Comparison of ENCODE assay signal across 24 cellular contexts in genomic region chr7:103341466-103341865, GRCh38. TPM values are rescaled to one million over a fixed set of nuclear protein-coding genes. Genes with fewer than 3 reads are reported as not detected.
A peak's percentile ranks its signal among the peaks of the same experiment; 100 is the strongest.
DNase-seq lines count a peak whose midpoint lies in the region; ATAC-seq, FAIRE-seq and TF ChIP-seq lines count a peak whose summit lies in the region.
"Had no signal": no experiment of that assay in that cellular context is flagged by ENCODE, and none has a peak within 500 bp of the region (broad histone marks: within the 10 kb centered on the region; RNA-seq: fewer than 3 reads in every experiment).

No MANE protein-coding gene starts in this region.

- no TSS peak for BruUV-seq in HepG2 (replicated peaks; lab: Mats Ljungman, UMichigan)

- no peaks in the 10 kb centered on the region for H3K9me3 ChIP-seq in HepG2 (ENCODE audit: low read length)
- H3K9me3 ChIP-seq in right lobe of liver: no peaks in the 10 kb centered on the region
- H3K9me3 ChIP-seq in astrocyte (ENCODE audit: insufficient read depth, low read depth, low read length): no peaks in the 10 kb centered on the region
- H3K9me3 ChIP-seq: breast epithelium, SK-N-SH, tibial artery had no signal

- peaks cover 53% of the 10 kb centered on the region for H3K79me2 ChIP-seq in HepG2 (ENCODE audit: insufficient read depth, low read length)
- peaks cover 80% of the 10 kb centered on the region for H3K79me2 ChIP-seq in astrocyte (ENCODE audit: insufficient read depth, low read length)

- no peak for TF ChIP-seq RAD21 in HepG2 (CRISPR knock-in tag; IDR thresholded peaks at IDR 0.05)

- peaks cover 47% of the 10 kb centered on the region for H3K36me3 Mint-ChIP-seq in HFFc6 (ENCODE audit: low read depth)
- peaks cover 14% of the 10 kb centered on the region for H3K36me3 Mint-ChIP-seq in astrocyte (ENCODE audit: low read depth, unreplicated experiment)
- H3K36me3 Mint-ChIP-seq in stimulated activated naive B cell treated with anti-CD40 and anti-IgM and Interleukin-4, amounts not matched to agents 10 μg/mL and 1 μg/mL and 100 μg/mL, for 72 hours: peaks cover 33 to 48% of the 10 kb centered on the region in 2 donors

- ATAC-seq in HepG2 (no peak), right lobe of liver (no peak), left colon (no peak)
- no peak for ATAC-seq in stimulated activated naive B cell treated with anti-CD40 and anti-IgM and Interleukin-4, amounts not matched to agents 10 μg/mL and 1 μg/mL and 100 μg/mL, for 72 hours (replicated peaks)
- ATAC-seq: GM23338; stimulated activated naive CD8-positive, alpha-beta T cell treated with anti-CD3 and anti-CD28 coated beads, Interleukin-15, amount 100 ng/mL, for 72 hours had no signal

- H3K9ac ChIP-seq in HepG2 (ENCODE audit: insufficient read depth, low read depth, low read length) (peak overlapping the region; percentile 38; the same call in 1 of the 2 replicates), astrocyte (ENCODE audit: low read length) (no peak overlapping the region)
- H3K9ac ChIP-seq: SK-N-SH had no signal

- H3K36me3 ChIP-seq in HepG2 (replicated peaks in 1 of 2; ENCODE audit: control insufficient read depth in 1 of 2, insufficient read depth in 2 of 2, low read length in 2 of 2) (peaks cover 5 to 42% of the 10 kb centered on the region in 2 experiments), right lobe of liver (peaks cover 0 to 37% (median 20%) of the 10 kb centered on the region in 4 donors), astrocyte (ENCODE audit: insufficient read depth, low read length) (peaks cover 27% of the 10 kb centered on the region)

- H4K20me1 ChIP-seq in HepG2 (ENCODE audit: insufficient read depth, low read length) (no peaks in the 10 kb centered on the region), astrocyte (ENCODE audit: insufficient read depth, low read length) (peaks cover 33% of the 10 kb centered on the region)

- intact Hi-C loops in HepG2 (cut with micrococcal nuclease; ENCODE audit: unreplicated experiment): loop anchor here (5.0 kb wide), 2 partner anchors 44 to 46 kb away; partner anchors contain the start of gene PMPCB
- intact Hi-C loops in right lobe of liver (cut with DNase I): no loop called here
- intact Hi-C loops in left colon (cut with DNase I, micrococcal nuclease): no loop called here

- in situ Hi-C loops in HepG2 (cut with HindIII; ENCODE audit: extremely low pct_ligation_motif_present, low pct_unique_long_range_greater_than_20kb): loop anchor here (10.0 kb wide), 1 partner anchor 63 kb away; no protein-coding TSS in a partner anchor

- no peak for TF ChIP-seq EP300 in HepG2 (IDR thresholded peaks at IDR 0.05; ENCODE audit: low read depth in 2 of 2, low read length in 2 of 2)
- TF ChIP-seq EP300 in HepG2 (CRISPR knock-in tag; IDR thresholded peaks at IDR 0.05; ENCODE audit: borderline replicate concordance): no peak

- H3K4me1 Mint-ChIP-seq in HFFc6 (ENCODE audit: low read depth) (peaks cover 30% of the 10 kb centered on the region), astrocyte (ENCODE audit: low read depth, unreplicated experiment) (peaks cover 14% of the 10 kb centered on the region)
- H3K4me1 Mint-ChIP-seq in stimulated activated naive B cell treated with anti-CD40 and anti-IgM and Interleukin-4, amounts not matched to agents 10 μg/mL and 1 μg/mL and 100 μg/mL, for 72 hours: peaks cover 21 to 39% of the 10 kb centered on the region in 2 donors

- no peaks in the 10 kb centered on the region for H3K9me3 Mint-ChIP-seq in HFFc6
- H3K9me3 Mint-ChIP-seq in astrocyte (ENCODE audit: unreplicated experiment): no peaks in the 10 kb centered on the region
- no peaks in the 10 kb centered on the region for H3K9me3 Mint-ChIP-seq in stimulated activated naive B cell treated with anti-CD40 and anti-IgM and Interleukin-4, amounts not matched to agents 10 μg/mL and 1 μg/mL and 100 μg/mL, for 72 hours
- H3K9me3 Mint-ChIP-seq: GM23338; stimulated activated naive CD8-positive, alpha-beta T cell treated with anti-CD3 and anti-CD28 coated beads, Interleukin-15, amount 100 ng/mL, for 72 hours had no signal

- H3K4me1 ChIP-seq in HepG2 (ENCODE audit: insufficient read depth, low read length) (peaks cover 33% of the 10 kb centered on the region), right lobe of liver (peaks cover 0 to 18% (median 2%) of the 10 kb centered on the region in 4 donors), astrocyte (ENCODE audit: insufficient read depth, low read length) (no peaks in the 10 kb centered on the region)
- H3K4me1 ChIP-seq: breast epithelium had no signal

- no peak overlapping the region for H3K4me3 Mint-ChIP-seq in HFFc6
- H3K4me3 Mint-ChIP-seq in astrocyte (ENCODE audit: unreplicated experiment): peak overlapping the region; percentile 40
- H3K4me3 Mint-ChIP-seq in stimulated activated naive B cell treated with anti-CD40 and anti-IgM and Interleukin-4, amounts not matched to agents 10 μg/mL and 1 μg/mL and 100 μg/mL, for 72 hours: peak overlapping the region; percentile 14 to 21

- FAIRE-seq in HepG2 (lab: Jason Lieb, UNC): no peak
- FAIRE-seq in astrocyte (lab: Jason Lieb, UNC): no peak
- FAIRE-seq: kidney, RCC 7860, small intestine had no signal

- H3K27me3 ChIP-seq in HepG2 (ENCODE audit: control insufficient read depth in 1 of 2, insufficient read depth in 2 of 2, low read length in 2 of 2) (no peaks in the 10 kb centered on the region; a peak in 1 of 5 replicates), right lobe of liver (no peaks in the 10 kb centered on the region), astrocyte (ENCODE audit: insufficient read depth, low read length) (no peaks in the 10 kb centered on the region)
- H3K27me3 ChIP-seq: breast epithelium, tibial artery had no signal

- 96% methylated on average over 2 of the region's 2 CpGs for WGBS in HepG2 (ENCODE audit: low lambda C conversion rate)
- 85% methylated on average over 2 of the region's 2 CpGs for WGBS in right lobe of liver (ENCODE audit: insufficient coverage, low coverage, low lambda C conversion rate, missing lambda C conversion rate)

- H2AFZ ChIP-seq in HepG2 (ENCODE audit: low read length) (no peak overlapping the region), astrocyte (ENCODE audit: low read depth, low read length) (no peak overlapping the region)
- H2AFZ ChIP-seq: GM23338 had no signal

- H3K27ac ChIP-seq in HepG2 (ENCODE audit: extremely low read length, insufficient read depth, low read length) (no peak overlapping the region), right lobe of liver (no peak overlapping the region), astrocyte (ENCODE audit: low read depth, low read length) (no peak overlapping the region)
- H3K27ac ChIP-seq: breast epithelium, tibial artery, WERI-Rb-1 had no signal

- TF ChIP-seq CTCF in HepG2 (CRISPR knock-in tag; IDR thresholded peaks at IDR 0.05) (no peak), right lobe of liver (IDR thresholded peaks at IDR 0.05) (no peak), HFFc6 (IDR thresholded peaks at IDR 0.05) (no peak), astrocyte (IDR thresholded peaks at IDR 0.05; ENCODE audit: insufficient read depth, low read depth, low read length) (no peak)

- H3K4me3 ChIP-seq in HepG2 (replicated peaks in 1 of 3; ENCODE audit: insufficient read depth in 1 of 3, low read depth in 2 of 3, low read length in 3 of 3) (no peak overlapping the region), right lobe of liver (no peak overlapping the region), astrocyte (ENCODE audit: insufficient read depth, low read depth, low read length) (no peak overlapping the region)
- H3K4me3 ChIP-seq: breast epithelium, GM23338, tibial artery had no signal

- TF ChIP-seq POLR2A in HepG2 (IDR thresholded peaks at IDR 0.05; ENCODE audit: insufficient read depth in 1 of 2, low read depth in 2 of 2, low read length in 2 of 2) (no peak), right lobe of liver (IDR thresholded peaks at IDR 0.05) (no peak)

- DNase-seq in HepG2 (ENCODE audit: low spot score) (no peak), right lobe of liver (no peak), HFFc6 (no peak), astrocyte (ENCODE audit: low read depth) (no peak), left colon (no peak), AG20443 (ENCODE audit: low spot score) (no peak), NCI-H345 (lab: John Stamatoyannopoulos, UW) (no peak)
- no peak for DNase-seq in stimulated activated naive B cell treated with anti-CD40 and anti-IgM and Interleukin-4, amounts not matched to agents 10 μg/mL and 1 μg/mL and 100 μg/mL, for 72 hours
- DNase-seq: activated CD4-positive, alpha-beta T cell treated with anti-CD3 and anti-CD28 coated beads, Interleukin-2, amount 50 U/mL, for 4 hours; cortex of kidney; kidney; NCI-H2081; NCI-H446; NK-92 treated with Interleukin-12 subunit alpha and Interleukin-12 subunit beta, amount 100 ng/mL, for 24 hours; nucleus accumbens; SK-N-SH; small intestine; stimulated activated CD4-positive, alpha-beta T cell treated with anti-CD3 and anti-CD28 coated beads, Interleukin-4, amount 100 ng/mL, for 1 hour; stimulated activated naive CD8-positive, alpha-beta T cell treated with anti-CD3 and anti-CD28 coated beads, Interleukin-15, amount 100 ng/mL, for 72 hours; tibial artery; WERI-Rb-1 had no signal

- CTCF ChIA-PET in HepG2 (lab: Yijun Ruan, JAX; ENCODE audit: low intra/inter-chr PET ratio, low total read pairs): no interaction called here

- peaks cover 2% of the 10 kb centered on the region for H3K27me3 Mint-ChIP-seq in HFFc6 (ENCODE audit: insufficient read depth)
- no peaks in the 10 kb centered on the region for H3K27me3 Mint-ChIP-seq in astrocyte (ENCODE audit: low read depth, unreplicated experiment)
- no peaks in the 10 kb centered on the region for H3K27me3 Mint-ChIP-seq in stimulated activated naive B cell treated with anti-CD40 and anti-IgM and Interleukin-4, amounts not matched to agents 10 μg/mL and 1 μg/mL and 100 μg/mL, for 72 hours
- H3K27me3 Mint-ChIP-seq: stimulated activated naive CD8-positive, alpha-beta T cell treated with anti-CD3 and anti-CD28 coated beads, Interleukin-15, amount 100 ng/mL, for 72 hours had no signal

- POLR2A ChIA-PET in HepG2 (lab: Yijun Ruan, JAX): no interaction called here

- H3K27ac Mint-ChIP-seq in HFFc6: 0 out of 2 replicates have a peak overlapping the region, but pooled peaks have one; percentile 4
- no peak overlapping the region for H3K27ac Mint-ChIP-seq in astrocyte (ENCODE audit: unreplicated experiment)
- no peak overlapping the region for H3K27ac Mint-ChIP-seq in stimulated activated naive B cell treated with anti-CD40 and anti-IgM and Interleukin-4, amounts not matched to agents 10 μg/mL and 1 μg/mL and 100 μg/mL, for 72 hours
- H3K27ac Mint-ChIP-seq: GM23338 had no signal

- H3K4me2 ChIP-seq in HepG2 (ENCODE audit: low read depth, low read length): 0 out of 2 replicates have a peak overlapping the region, but pooled peaks have one; percentile 13
- H3K4me2 ChIP-seq in astrocyte (ENCODE audit: low read length): no peak overlapping the region
- H3K4me2 ChIP-seq: GM23338, SK-N-SH had no signal

RNA-seq across cellular contexts. Expression of gene DNAJC2, which starts 3.1 kb away (rescaled TPM):
- total RNA-seq in HepG2 (2016; rRNA removed; fragmentation: Illumina TruSeq; extraction: Trizol) (42.0 and 53.6 TPM in 2 replicates), right lobe of liver (10 to 100 TPM in 4 of 6 experiments, 1 to 10 TPM in 2; 5.5 to 13.1 (median 11.0) TPM), astrocyte (33.9 and 40.0 TPM in 2 replicates), left colon (10 to 100 TPM; 19.4 to 19.5 TPM)
- 14.7 and 15.7 TPM in 2 replicates for total RNA-seq in HepG2 (2016; cell fraction: cytosol; rRNA removed; fragmentation: Illumina TruSeq; extraction: Trizol; ENCODE audit: low read depth)
- 39.8 and 50.1 TPM in 2 replicates for total RNA-seq in HepG2 (2016; cell fraction: insoluble cytoplasmic fraction; rRNA removed; fragmentation: Illumina TruSeq; extraction: Trizol)
- 18.1 and 18.7 TPM in 2 replicates for total RNA-seq in HepG2 (2016; cell fraction: membrane; rRNA removed; fragmentation: Illumina TruSeq; extraction: Trizol)
- total RNA-seq in HepG2 (2016; cell fraction: nucleus; rRNA removed; fragmentation: Illumina TruSeq; extraction: Trizol): 41.0 and 44.1 TPM in 2 replicates
- 14.7 and 19.6 TPM in 2 replicates for polyA plus RNA-seq in HepG2 (2011; rRNA removed)
- polyA plus RNA-seq in HepG2 (2011; cell fraction: cytosol; rRNA removed): 6.1 and 6.3 TPM in 2 replicates
- 35.1 and 47.5 TPM in 2 replicates for polyA plus RNA-seq in HepG2 (2011; cell fraction: nucleus; rRNA removed)
- polyA plus RNA-seq in HepG2 (2012): 19.1 and 25.9 TPM in 2 replicates
- polyA plus RNA-seq in HepG2 (2016; cell fraction: cytosol; fragmentation: Illumina TruSeq; extraction: Trizol; ENCODE audit: low read depth): 9.5 and 9.9 TPM in 2 replicates
- 69.1 and 73.1 TPM in 2 replicates for polyA plus RNA-seq in HepG2 (2016; cell fraction: insoluble cytoplasmic fraction; fragmentation: Illumina TruSeq; extraction: Trizol; ENCODE audit: low read depth)
- 13.0 and 14.9 TPM in 2 replicates for polyA plus RNA-seq in HepG2 (2016; cell fraction: membrane; fragmentation: Illumina TruSeq; extraction: Trizol; ENCODE audit: low read depth)
- polyA plus RNA-seq in HepG2 (2016; cell fraction: nucleus; fragmentation: Illumina TruSeq; extraction: Trizol; ENCODE audit: insufficient read depth, low read depth): 104 and 106 TPM in 2 replicates
- polyA minus RNA-seq in HepG2 (2011; rRNA and poly(A)+ RNA removed; ENCODE audit: low replicate concordance): 5.8 and 6.9 TPM in 2 replicates
- polyA minus RNA-seq in HepG2 (2011; cell fraction: cytosol; rRNA and poly(A)+ RNA removed): 3.5 and 4.3 TPM in 2 replicates
- polyA minus RNA-seq in HepG2 (2011; cell fraction: nucleus; rRNA and poly(A)+ RNA removed): 37.7 and 43.9 TPM in 2 replicates
- total RNA-seq in HFFc6 (2021; fragmentation: NEBNext Ultra II Directional; extraction: Animal tissue kit (Norgen Biotek cat#: 25700)): 10 to 100 TPM; 23.9 to 28.2 (median 25.5) TPM

RNA-seq across cellular contexts. Expression of gene PSMC2, which starts 6.0 kb away (rescaled TPM):
- 181 and 288 TPM in 2 replicates for total RNA-seq in HepG2 (2016; rRNA removed; fragmentation: Illumina TruSeq; extraction: Trizol)
- total RNA-seq in HepG2 (2016; cell fraction: cytosol; rRNA removed; fragmentation: Illumina TruSeq; extraction: Trizol; ENCODE audit: low read depth): 22.7 and 25.6 TPM in 2 replicates
- 191 and 295 TPM in 2 replicates for total RNA-seq in HepG2 (2016; cell fraction: insoluble cytoplasmic fraction; rRNA removed; fragmentation: Illumina TruSeq; extraction: Trizol)
- total RNA-seq in HepG2 (2016; cell fraction: membrane; rRNA removed; fragmentation: Illumina TruSeq; extraction: Trizol): 36.5 and 44.0 TPM in 2 replicates
- total RNA-seq in HepG2 (2016; cell fraction: nucleus; rRNA removed; fragmentation: Illumina TruSeq; extraction: Trizol): 73.2 and 83.1 TPM in 2 replicates
- 70.3 and 89.9 TPM in 2 replicates for polyA plus RNA-seq in HepG2 (2011; rRNA removed)
- 53.2 and 76.5 TPM in 2 replicates for polyA plus RNA-seq in HepG2 (2011; cell fraction: cytosol; rRNA removed)
- polyA plus RNA-seq in HepG2 (2011; cell fraction: nucleus; rRNA removed): 35.8 and 47.8 TPM in 2 replicates
- 100 and 112 TPM in 2 replicates for polyA plus RNA-seq in HepG2 (2012)
- 21.0 and 23.6 TPM in 2 replicates for polyA plus RNA-seq in HepG2 (2016; cell fraction: cytosol; fragmentation: Illumina TruSeq; extraction: Trizol; ENCODE audit: low read depth)
- 244 and 257 TPM in 2 replicates for polyA plus RNA-seq in HepG2 (2016; cell fraction: insoluble cytoplasmic fraction; fragmentation: Illumina TruSeq; extraction: Trizol; ENCODE audit: low read depth)
- 23.1 and 25.0 TPM in 2 replicates for polyA plus RNA-seq in HepG2 (2016; cell fraction: membrane; fragmentation: Illumina TruSeq; extraction: Trizol; ENCODE audit: low read depth)
- 89.9 and 94.6 TPM in 2 replicates for polyA plus RNA-seq in HepG2 (2016; cell fraction: nucleus; fragmentation: Illumina TruSeq; extraction: Trizol; ENCODE audit: insufficient read depth, low read depth)
- polyA minus RNA-seq in HepG2 (2011; rRNA and poly(A)+ RNA removed; ENCODE audit: low replicate concordance): 20.2 and 53.5 TPM in 2 replicates
- 39.5 and 47.1 TPM in 2 replicates for polyA minus RNA-seq in HepG2 (2011; cell fraction: cytosol; rRNA and poly(A)+ RNA removed)
- 21.0 and 44.4 TPM in 2 replicates for polyA minus RNA-seq in HepG2 (2011; cell fraction: nucleus; rRNA and poly(A)+ RNA removed)
- total RNA-seq in right lobe of liver: 10 to 100 TPM; 71.3 to 96.6 (median 78.2) TPM
- 100 to 1,000 TPM; 170 to 191 (median 183) TPM for total RNA-seq in HFFc6 (2021; fragmentation: NEBNext Ultra II Directional; extraction: Animal tissue kit (Norgen Biotek cat#: 25700))
- 144 and 146 TPM in 2 replicates for total RNA-seq in astrocyte
- 10 to 100 TPM; 64.6 to 70.2 TPM for total RNA-seq in left colon

RNA-seq across cellular contexts. Expression of gene PMPCB, which starts 44.2 kb away (rescaled TPM):
- total RNA-seq in HepG2 (2016; rRNA removed; fragmentation: Illumina TruSeq; extraction: Trizol) (75.9 and 80.8 TPM in 2 replicates), right lobe of liver (10 to 100 TPM; 39.7 to 45.0 (median 44.0) TPM), astrocyte (44.9 and 47.6 TPM in 2 replicates), left colon (10 to 100 TPM; 63.2 to 63.6 TPM)
- 10.3 and 10.9 TPM in 2 replicates for total RNA-seq in HepG2 (2016; cell fraction: cytosol; rRNA removed; fragmentation: Illumina TruSeq; extraction: Trizol; ENCODE audit: low read depth)
- 74.2 and 81.6 TPM in 2 replicates for total RNA-seq in HepG2 (2016; cell fraction: insoluble cytoplasmic fraction; rRNA removed; fragmentation: Illumina TruSeq; extraction: Trizol)
- 24.9 and 31.0 TPM in 2 replicates for total RNA-seq in HepG2 (2016; cell fraction: membrane; rRNA removed; fragmentation: Illumina TruSeq; extraction: Trizol)
- 60.5 and 65.2 TPM in 2 replicates for total RNA-seq in HepG2 (2016; cell fraction: nucleus; rRNA removed; fragmentation: Illumina TruSeq; extraction: Trizol)
- polyA plus RNA-seq in HepG2 (2011; rRNA removed): 94.2 and 124 TPM in 2 replicates
- 64.0 and 87.7 TPM in 2 replicates for polyA plus RNA-seq in HepG2 (2011; cell fraction: cytosol; rRNA removed)
- 124 and 132 TPM in 2 replicates for polyA plus RNA-seq in HepG2 (2011; cell fraction: nucleus; rRNA removed)
- 83.3 and 103 TPM in 2 replicates for polyA plus RNA-seq in HepG2 (2012)
- polyA plus RNA-seq in HepG2 (2016; cell fraction: cytosol; fragmentation: Illumina TruSeq; extraction: Trizol; ENCODE audit: low read depth): 11.4 and 12.8 TPM in 2 replicates
- 71.3 and 72.3 TPM in 2 replicates for polyA plus RNA-seq in HepG2 (2016; cell fraction: insoluble cytoplasmic fraction; fragmentation: Illumina TruSeq; extraction: Trizol; ENCODE audit: low read depth)
- polyA plus RNA-seq in HepG2 (2016; cell fraction: membrane; fragmentation: Illumina TruSeq; extraction: Trizol; ENCODE audit: low read depth): 19.0 and 23.5 TPM in 2 replicates
- 114 and 128 TPM in 2 replicates for polyA plus RNA-seq in HepG2 (2016; cell fraction: nucleus; fragmentation: Illumina TruSeq; extraction: Trizol; ENCODE audit: insufficient read depth, low read depth)
- 21.2 and 28.8 TPM in 2 replicates for polyA minus RNA-seq in HepG2 (2011; rRNA and poly(A)+ RNA removed; ENCODE audit: low replicate concordance)
- polyA minus RNA-seq in HepG2 (2011; cell fraction: cytosol; rRNA and poly(A)+ RNA removed): 41.1 and 42.2 TPM in 2 replicates
- polyA minus RNA-seq in HepG2 (2011; cell fraction: nucleus; rRNA and poly(A)+ RNA removed): 51.8 and 58.2 TPM in 2 replicates
- 10 to 100 TPM; 50.1 to 66.3 (median 57.7) TPM for total RNA-seq in HFFc6 (2021; fragmentation: NEBNext Ultra II Directional; extraction: Animal tissue kit (Norgen Biotek cat#: 25700))
